ENCODE assay signal across 12 cellular contexts in genomic region chr2:190961918-190962487, GRCh38. TPM values are rescaled to one million over a fixed set of nuclear protein-coding genes. Genes with fewer than 3 reads are reported as not detected.
DNase-seq lines count a peak whose midpoint lies in the region; ATAC-seq and TF ChIP-seq lines count a peak whose summit lies in the region.
"Had no signal": no experiment of that assay in that cellular context is flagged by ENCODE, and none has a peak within 500 bp of the region (broad histone marks: within the 10 kb centered on the region; RNA-seq: fewer than 3 reads in every experiment).

No MANE protein-coding gene starts in this region.

- no peaks in the 10 kb centered on the region for H3K9me3 ChIP-seq in fibroblast of lung (ENCODE audit: control insufficient read depth, insufficient read depth, low read depth, low read length)

- H3K27ac ChIP-seq in KMS-11 (no peak overlapping the region), fibroblast of lung (ENCODE audit: insufficient read depth, low read length) (no peak overlapping the region)

- 0 out of 2 replicates have a peak, but pooled peaks cover 6% of the 10 kb centered on the region for H3K36me3 ChIP-seq in KMS-11 (ENCODE audit: insufficient read depth)
- peaks cover 2% of the 10 kb centered on the region for H3K36me3 ChIP-seq in fibroblast of lung (ENCODE audit: control insufficient read depth, insufficient read depth, low read length)

- no peaks in the 10 kb centered on the region for H4K20me1 ChIP-seq in KMS-11 (ENCODE audit: insufficient read depth)
- H4K20me1 ChIP-seq in fibroblast of lung (ENCODE audit: control insufficient read depth, extremely low read depth, insufficient read depth, low read length): no peaks in the 10 kb centered on the region

- ATAC-seq in stimulated activated naive B cell treated with anti-CD40 and anti-IgM and Interleukin-4, amounts not matched to agents 10 μg/mL and 1 μg/mL and 100 μg/mL, for 72 hours (replicated peaks): no peak
- ATAC-seq in HG03039 (IDR thresholded peaks at IDR 0.05; ENCODE audit: unreplicated experiment): no peak
- ATAC-seq: PC-3 had no signal

- TF ChIP-seq CTCF in KMS-11 (conservative IDR thresholded peaks at IDR 0.05; ENCODE audit: low read depth, low read length): no peak
- TF ChIP-seq CTCF in fibroblast of lung (conservative IDR thresholded peaks at IDR 0.05 in 1 of 2, IDR thresholded peaks at IDR 0.05 in 1 of 2; ENCODE audit: low read depth in 1 of 2, low read length in 2 of 2): no peak

- H3K27ac Mint-ChIP-seq in activated naive CD4-positive, alpha-beta T cell treated with anti-CD3 and anti-CD28 coated beads for 36 hours: peak overlapping the region; percentile 48
- peak overlapping the region; percentile 10 for H3K27ac Mint-ChIP-seq in stimulated activated naive B cell treated with anti-CD40 and anti-IgM and Interleukin-4, amounts not matched to agents 10 μg/mL and 1 μg/mL and 100 μg/mL, for 72 hours

- no peak overlapping the region for H3K4me3 ChIP-seq in KMS-11 (IDR thresholded peaks at IDR 0.05; ENCODE audit: insufficient read depth, low read depth, low read length)
- H3K4me3 ChIP-seq in fibroblast of lung (replicated peaks in 1 of 4; ENCODE audit: control extremely low read depth in 1 of 4, insufficient read depth in 1 of 4, low read depth in 3 of 4, low read length in 4 of 4): no peak overlapping the region

- H3K4me3 Mint-ChIP-seq in activated naive CD4-positive, alpha-beta T cell treated with anti-CD3 and anti-CD28 coated beads for 36 hours: no peak overlapping the region
- H3K4me3 Mint-ChIP-seq in stimulated activated naive B cell treated with anti-CD40 and anti-IgM and Interleukin-4, amounts not matched to agents 10 μg/mL and 1 μg/mL and 100 μg/mL, for 72 hours: no peak overlapping the region

- H3K36me3 Mint-ChIP-seq in activated naive CD4-positive, alpha-beta T cell treated with anti-CD3 and anti-CD28 coated beads for 36 hours (ENCODE audit: low read depth): peaks cover 43% of the 10 kb centered on the region
- H3K36me3 Mint-ChIP-seq in stimulated activated naive B cell treated with anti-CD40 and anti-IgM and Interleukin-4, amounts not matched to agents 10 μg/mL and 1 μg/mL and 100 μg/mL, for 72 hours: peaks cover 32 to 57% of the 10 kb centered on the region in 2 donors

- H3K4me1 ChIP-seq in KMS-11 (ENCODE audit: low read depth, poor library complexity, severe bottlenecking) (peaks cover 34% of the 10 kb centered on the region), fibroblast of lung (ENCODE audit: control insufficient read depth, extremely low read depth, insufficient read depth, low read length) (no peaks in the 10 kb centered on the region)

- H3K9ac ChIP-seq in KMS-11 (no peak overlapping the region), fibroblast of lung (ENCODE audit: insufficient read depth, low read length) (no peak overlapping the region)

- intact Hi-C loops in activated naive CD4-positive, alpha-beta T cell treated with anti-CD3 and anti-CD28 coated beads for 36 hours (cut with micrococcal nuclease): no loop called here

- H3K27me3 ChIP-seq in KMS-11 (ENCODE audit: insufficient read depth, low read depth) (no peaks in the 10 kb centered on the region), fibroblast of lung (ENCODE audit: control insufficient read depth, insufficient read depth, low read length) (no peaks in the 10 kb centered on the region)

- H2AFZ ChIP-seq in KMS-11 (ENCODE audit: low read depth): no peak overlapping the region
- no peak overlapping the region for H2AFZ ChIP-seq in fibroblast of lung (ENCODE audit: low read length)

- CTCF ChIA-PET in activated naive CD4-positive, alpha-beta T cell treated with anti-CD3 and anti-CD28 coated beads for 36 hours (lab: Charles Lee): no interaction called here

- no peaks in the 10 kb centered on the region for H3K27me3 Mint-ChIP-seq in activated naive CD4-positive, alpha-beta T cell treated with anti-CD3 and anti-CD28 coated beads for 36 hours (ENCODE audit: low read depth)
- no peaks in the 10 kb centered on the region for H3K27me3 Mint-ChIP-seq in stimulated activated naive B cell treated with anti-CD40 and anti-IgM and Interleukin-4, amounts not matched to agents 10 μg/mL and 1 μg/mL and 100 μg/mL, for 72 hours

- no peak for DNase-seq in activated naive CD4-positive, alpha-beta T cell treated with anti-CD3 and anti-CD28 coated beads for 36 hours
- DNase-seq in activated naive CD4-positive, alpha-beta T cell treated with Interleukin-2 at 50 U/mL for 16 hours: no peak
- DNase-seq in fibroblast of lung (ENCODE audit: low read depth in 2 of 2) (peak; percentile 25 to 68), NCI-H748 (lab: John Stamatoyannopoulos, UW; ENCODE audit: unreplicated experiment) (no peak), SW 1271 (lab: John Stamatoyannopoulos, UW) (no peak)
- no peak for DNase-seq in stimulated activated naive B cell treated with anti-CD40 and anti-IgM and Interleukin-4, amounts not matched to agents 10 μg/mL and 1 μg/mL and 100 μg/mL, for 72 hours
- DNase-seq: activated CD8-positive, alpha-beta memory T cell treated with anti-CD3 and anti-CD28 coated beads for 24 hours; islet precursor cell; NCI-H1048; PC-3 had no signal

- no peaks in the 10 kb centered on the region for H3K9me3 Mint-ChIP-seq in activated naive CD4-positive, alpha-beta T cell treated with anti-CD3 and anti-CD28 coated beads for 36 hours
- no peaks in the 10 kb centered on the region for H3K9me3 Mint-ChIP-seq in stimulated activated naive B cell treated with anti-CD40 and anti-IgM and Interleukin-4, amounts not matched to agents 10 μg/mL and 1 μg/mL and 100 μg/mL, for 72 hours

- H3K4me1 Mint-ChIP-seq in activated naive CD4-positive, alpha-beta T cell treated with anti-CD3 and anti-CD28 coated beads for 36 hours (ENCODE audit: low read depth): peaks cover 17% of the 10 kb centered on the region
- H3K4me1 Mint-ChIP-seq in stimulated activated naive B cell treated with anti-CD40 and anti-IgM and Interleukin-4, amounts not matched to agents 10 μg/mL and 1 μg/mL and 100 μg/mL, for 72 hours: peaks cover 8 to 19% of the 10 kb centered on the region in 2 donors

- H3K79me2 ChIP-seq in KMS-11 (ENCODE audit: insufficient read depth, low read depth): no peaks in the 10 kb centered on the region
- no peaks in the 10 kb centered on the region for H3K79me2 ChIP-seq in fibroblast of lung (ENCODE audit: control insufficient read depth, insufficient read depth, low read length)

- H3K4me2 ChIP-seq in KMS-11 (peak overlapping the region; percentile 11; the same call in 1 of the 2 replicates), fibroblast of lung (ENCODE audit: extremely low read depth, insufficient read depth, low read length) (no peak overlapping the region)

RNA-seq across cellular contexts. Expression of gene STAT1, which starts 52.0 kb away (rescaled TPM):
- total RNA-seq in activated naive CD4-positive, alpha-beta T cell treated with anti-CD3 and anti-CD28 coated beads for 36 hours: 100 to 1,000 TPM; 376 to 402 TPM
- total RNA-seq in fibroblast of lung: 101 and 128 TPM in 2 replicates
- 98.2 and 171 TPM in 2 replicates for polyA plus RNA-seq in fibroblast of lung
- polyA plus RNA-seq in fibroblast of lung (2012): 80.8 and 140 TPM in 2 replicates
- polyA minus RNA-seq in fibroblast of lung (ENCODE audit: low replicate concordance): 90.7 and 129 TPM in 2 replicates

Comparison
In these comparisons a context has a peak if more than half of its experiments do, and no peak if none do; other contexts are left out.
1. DNase-seq: peak in fibroblast of lung (2 of 2); none in activated naive CD4-positive, alpha-beta T cell treated with anti-CD3 and anti-CD28 coated beads for 36 hours (single experiment), activated naive CD4-positive, alpha-beta T cell treated with Interleukin-2 at 50 U/mL for 16 hours (single experiment), stimulated activated naive B cell treated with anti-CD40 and anti-IgM and Interleukin-4, amounts not matched to agents 10 μg/mL and 1 μg/mL and 100 μg/mL, for 72 hours (single experiment), NCI-H748 (single experiment) and SW 1271 (0 of 2).